In the genomic region with DNA sequence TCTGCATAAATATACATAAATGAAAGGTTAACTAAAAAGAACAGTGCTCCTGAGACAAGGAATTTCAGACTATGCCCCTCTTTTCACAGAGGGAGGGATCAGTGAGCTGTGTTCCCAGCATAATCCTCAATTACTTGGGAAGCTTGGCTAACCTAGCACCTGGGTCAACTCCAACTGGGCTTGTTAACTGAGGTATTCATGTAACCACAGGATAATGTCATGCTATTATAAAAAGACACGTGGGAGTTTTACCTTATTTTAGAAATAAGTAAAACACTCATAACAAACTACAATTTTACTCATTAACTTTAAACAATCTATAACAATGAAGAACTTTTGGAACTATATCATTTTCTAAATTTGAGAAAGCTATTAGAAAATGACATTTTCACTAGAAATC, we compare ENCODE assay signal across 20 cellular contexts. TPM values are rescaled to one million over a fixed set of nuclear protein-coding genes. Genes with fewer than 3 reads are reported as not detected.
A peak's percentile ranks its signal among the peaks of the same experiment; 100 is the strongest.
DNase-seq lines count a peak whose midpoint lies in the region; ATAC-seq and TF ChIP-seq lines count a peak whose summit lies in the region.
"Had no signal": no experiment of that assay in that cellular context is flagged by ENCODE, and none has a peak within 500 bp of the region (broad histone marks: within the 10 kb centered on the region; RNA-seq: fewer than 3 reads in every experiment).

No MANE protein-coding gene starts in this region.

- ATAC-seq in left colon: peak; percentile 40
- no peak for ATAC-seq in HG02973 (IDR thresholded peaks at IDR 0.05; ENCODE audit: unreplicated experiment)
- ATAC-seq: GM23338, HCT116, Panc1, Right ventricle myocardium inferior had no signal

- intact Hi-C loops in left colon (cut with DNase I, micrococcal nuclease): no loop called here

- DNase-seq in AG10803 (ENCODE audit: low read depth): peak; percentile 40
- peak; percentile 60 for DNase-seq in M059J (ENCODE audit: low read depth)
- DNase-seq in astrocyte of the spinal cord (ENCODE audit: low read depth, low spot score): peak; percentile 38
- DNase-seq in left colon: no peak
- no peak for DNase-seq in HuH-7 (ENCODE audit: low spot score)
- no peak for DNase-seq in cerebellar nuclear complex (lab: John Stamatoyannopoulos, UW)
- no peak for DNase-seq in activated CD8-positive, alpha-beta memory T cell treated with anti-CD3 and anti-CD28 coated beads, Interleukin-2, amount 50 U/mL, for 4 hours
- DNase-seq: ACHN; BE2C; CD4-positive, alpha-beta memory T cell; Karpas-422; NCI-H187 treated with DMSO at 0.1 percent for 48 hours; NCI-H774 had no signal

- no peak for TF ChIP-seq CTCF in AG10803 (conservative IDR thresholded peaks at IDR 0.05; ENCODE audit: low read length)
- no peak for TF ChIP-seq CTCF in astrocyte of the spinal cord (IDR thresholded peaks at IDR 0.05; ENCODE audit: low read depth, low read length)

- in situ Hi-C loops in astrocyte of the spinal cord (cut with HindIII; ENCODE audit: low sequenced_read_pairs): no loop called here

- no peak overlapping the region for H3K4me3 ChIP-seq in AG10803 (ENCODE audit: low read length)
- H3K4me3 ChIP-seq in astrocyte of the spinal cord (ENCODE audit: low read depth, low read length): no peak overlapping the region
- H3K4me3 ChIP-seq: GM23338, SK-N-MC had no signal

RNA-seq across cellular contexts. Expression of gene RPGR, which starts 48.6 kb away (rescaled TPM):
- 4.1 and 4.3 TPM in 2 replicates for total RNA-seq in M059J (2014; rRNA removed; shearing (Covaris generic))
- total RNA-seq in left colon: 10 to 100 TPM in 1 of 2 donors, 1 to 10 TPM in 1; 7.8 to 14.1 TPM

RNA-seq across cellular contexts. Expression of gene SRPX, which starts 58.0 kb away (rescaled TPM):
- total RNA-seq in M059J (2014; rRNA removed; shearing (Covaris generic)): 39.0 and 45.2 TPM in 2 replicates
- 10 to 100 TPM; 11.9 to 26.0 TPM for total RNA-seq in left colon
- total RNA-seq: CD4-positive, alpha-beta memory T cell; HepG2 had no signal

Comparison
In these comparisons a context has a peak if more than half of its experiments do, and no peak if none do; other contexts are left out.
1. DNase-seq: peak in AG10803 (single experiment), M059J (single experiment) and astrocyte of the spinal cord (single experiment); none in left colon (0 of 2), HuH-7 (single experiment), cerebellar nuclear complex (0 of 2) and activated CD8-positive, alpha-beta memory T cell treated with anti-CD3 and anti-CD28 coated beads, Interleukin-2, amount 50 U/mL, for 4 hours (single experiment).